19 cellular contexts compared by ENCODE assay signal in genomic region chr12:7750350-7750749, GRCh38. TPM values are rescaled to one million over a fixed set of nuclear protein-coding genes. Genes with fewer than 3 reads are reported as not detected.
"Had no signal": no experiment of that assay in that cellular context is flagged by ENCODE, and none has a peak within 500 bp of the region (broad histone marks: within the 10 kb centered on the region; RNA-seq: fewer than 3 reads in every experiment).

No MANE protein-coding gene starts in this region.

- DNase-seq: effector memory CD8-positive, alpha-beta T cell; esophagus squamous epithelium; foreskin keratinocyte; left colon; mesendoderm; naive B cell; sigmoid colon; stimulated activated CD4-positive, alpha-beta T cell treated with anti-CD3 and anti-CD28 coated beads, Interleukin-12 subunit alpha, Interleukin-12 subunit beta, amount 100 ng/mL, for 4 hours; stimulated activated naive CD4-positive, alpha-beta T cell treated with Interleukin-2 at 50 U/mL for 16 hours; trophoblast cell had no signal

- H3K4me1 Mint-ChIP-seq: nephron had no signal

- H3K4me3 Mint-ChIP-seq: nephron had no signal

- H3K9me3 ChIP-seq: esophagus squamous epithelium, sigmoid colon had no signal

- H3K27me3 ChIP-seq: esophagus squamous epithelium, foreskin keratinocyte, right atrium auricular region, sigmoid colon had no signal

- H3K9me3 Mint-ChIP-seq: effector memory CD8-positive, alpha-beta T cell had no signal

- H3K4me3 ChIP-seq: esophagus squamous epithelium, right atrium auricular region, sigmoid colon, skin epidermis had no signal

- H3K27ac Mint-ChIP-seq: nephron had no signal

- H3K27ac ChIP-seq: epithelial cell of prostate, esophagus squamous epithelium, foreskin keratinocyte, right atrium auricular region, sigmoid colon, skin epidermis had no signal

- H3K27me3 Mint-ChIP-seq: naive B cell had no signal

- H3K4me1 ChIP-seq: esophagus squamous epithelium, foreskin keratinocyte, right atrium auricular region, sigmoid colon had no signal

- ATAC-seq: effector memory CD8-positive, alpha-beta T cell; foreskin keratinocyte; left colon had no signal

- H3K36me3 ChIP-seq: esophagus squamous epithelium, right atrium auricular region, sigmoid colon had no signal

RNA-seq across cellular contexts. Expression of gene CLEC4C, which starts 3.2 kb away (rescaled TPM):
- total RNA-seq: esophagus squamous epithelium, foreskin keratinocyte, kidney epithelial cell, left colon, lung microvascular endothelial cell, omental fat pad, right atrium auricular region, sigmoid colon, urinary bladder had no signal

RNA-seq across cellular contexts. Expression of gene NANOGNB, which starts 14.7 kb away (rescaled TPM):
- total RNA-seq: esophagus squamous epithelium, foreskin keratinocyte, kidney epithelial cell, left colon, liver, lung microvascular endothelial cell, omental fat pad, right atrium auricular region, sigmoid colon, urinary bladder had no signal

RNA-seq across cellular contexts. Expression of gene NANOG, which starts 38.9 kb away (rescaled TPM):
- total RNA-seq: kidney epithelial cell, lung microvascular endothelial cell, right atrium auricular region had no signal

RNA-seq across cellular contexts. Expression of gene DPPA3, which starts 39.1 kb away (rescaled TPM):
- total RNA-seq: esophagus squamous epithelium, foreskin keratinocyte, kidney epithelial cell, left colon, liver, lung microvascular endothelial cell, omental fat pad, right atrium auricular region, sigmoid colon, urinary bladder had no signal

RNA-seq across cellular contexts. Expression of gene GDF3, which starts 54.8 kb away (rescaled TPM):
- total RNA-seq: esophagus squamous epithelium, foreskin keratinocyte, kidney epithelial cell, left colon, liver, omental fat pad, right atrium auricular region, sigmoid colon, urinary bladder had no signal
